In genomic region chr17:59366040-59366757, GRCh38 we compare ENCODE assay signal across 7 cellular contexts. TPM values are rescaled to one million over a fixed set of nuclear protein-coding genes. Genes with fewer than 3 reads are reported as not detected.
DNase-seq lines count a peak whose midpoint lies in the region; ATAC-seq and TF ChIP-seq lines count a peak whose summit lies in the region.

No MANE protein-coding gene starts in this region.

- H3K27me3 ChIP-seq in heart right ventricle = no peaks in the 10 kb centered on the region

- H3K27ac ChIP-seq in heart right ventricle = peak overlapping the region; percentile 81 to 97 (median 92)

- H3K9me3 ChIP-seq in heart right ventricle = no peaks in the 10 kb centered on the region

- H3K4me1 ChIP-seq in heart right ventricle = peaks cover 59 to 100% (median 99%) of the 10 kb centered on the region in 9 donors

- ATAC-seq in heart right ventricle = peak in 4 of 8 donors; percentile 14 to 26 (median 20)

- WGBS in heart right ventricle, 2 donors = 10 to 21% methylated on average over 10 of the region's 10 CpGs

- intact Hi-C loops in heart right ventricle (cut with DNase I) = loop anchor here in 5 of 10 donors (2.0 to 5.0 kb wide), 4 partner anchors 34 to 71 kb away; partner anchors contain the start of gene YPEL2 (in 4 of the 5)

- DNase-seq in KBM-7 (peak; percentile 54), SHP77 treated with DMSO at 0.1 percent for 48 hours (lab: John Stamatoyannopoulos, UW) (peak; percentile 17), heart right ventricle (no peak), renal cortical epithelial cell (ENCODE audit: low read depth) (peak; percentile 48), NCI-H187 treated with DMSO at 0.1 percent for 48 hours (lab: John Stamatoyannopoulos, UW) (no peak), AG08395 (ENCODE audit: low spot score) (no peak)
- DNase-seq in stimulated activated CD4-positive, alpha-beta T cell treated with anti-CD3 and anti-CD28 coated beads, Interleukin-2, amount 100 ng/mL, for 24 hours = no peak

- H3K36me3 ChIP-seq in heart right ventricle = peaks cover 0 to 3% (median 0%) of the 10 kb centered on the region in 9 donors

- peak overlapping the region in 1 of 10 donors; percentile 3 for H3K4me3 ChIP-seq in heart right ventricle

- in situ Hi-C loops in KBM-7 (cut with MboI; ENCODE audit: low pct_unique_long_range_greater_than_20kb, low sequenced_read_pairs) = no loop called here

- TF ChIP-seq CTCF in heart right ventricle (IDR thresholded peaks at IDR 0.05) = peak in 3 of 9 donors; percentile 19 to 28 (median 27)

RNA-seq across cellular contexts. Expression of gene YPEL2, which starts 34.7 kb away (rescaled TPM):
- total RNA-seq in heart right ventricle (10 to 100 TPM; 12.0 to 57.1 (median 42.0) TPM), renal cortical epithelial cell (14.2 and 37.3 TPM in 2 replicates)
- polyA plus RNA-seq in heart right ventricle = 10 to 100 TPM in 1 of 2 donors, 1 to 10 TPM in 1; 5.0 to 15.7 TPM

Comparison
In these comparisons a context has a peak if more than half of its experiments do, and no peak if none do; other contexts are left out.
1. DNase-seq: peak in KBM-7 (single experiment), SHP77 treated with DMSO at 0.1 percent for 48 hours (single experiment) and renal cortical epithelial cell (single experiment); none in heart right ventricle (0 of 2), stimulated activated CD4-positive, alpha-beta T cell treated with anti-CD3 and anti-CD28 coated beads, Interleukin-2, amount 100 ng/mL, for 24 hours (0 of 2), NCI-H187 treated with DMSO at 0.1 percent for 48 hours (single experiment) and AG08395 (single experiment).